In the genomic region with DNA sequence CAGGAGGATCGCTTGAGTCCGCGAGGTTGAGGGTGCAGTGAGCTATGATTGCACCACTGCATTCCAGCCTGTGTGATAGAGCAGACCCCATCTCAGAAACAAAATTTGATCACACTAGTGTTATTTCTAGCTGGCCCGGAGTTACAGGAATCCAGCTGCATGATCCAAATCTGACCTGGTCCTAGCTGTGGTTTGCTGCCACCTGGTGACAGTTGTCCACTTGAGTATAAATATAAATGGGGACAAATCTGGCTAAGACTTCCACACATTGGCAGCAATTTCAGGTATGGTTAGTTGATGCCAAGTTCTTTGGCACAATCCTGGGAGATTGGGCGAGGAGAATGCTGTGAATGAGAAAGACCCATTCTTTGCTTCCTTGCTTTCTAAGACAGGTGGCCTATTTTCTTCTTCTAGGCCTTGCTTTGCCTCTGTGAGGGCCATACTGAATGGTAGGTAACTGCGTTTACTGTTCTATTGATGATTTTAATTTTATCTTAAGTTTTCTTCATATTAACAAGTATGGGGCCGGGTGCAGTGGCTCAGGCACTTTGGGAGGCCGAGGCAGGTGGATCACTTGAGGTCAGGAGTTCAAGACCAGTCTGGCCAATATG, we compare ENCODE assay signal across 1 cellular context.
TF ChIP-seq lines count a peak whose summit lies in the region.

No MANE protein-coding gene starts in this region.

TF ChIP-seq in A549, 52 proteins besides CTCF, POLR2A, EP300 and RAD21 (continued from another document):
- no peak for TF ChIP-seq EHMT2 (IDR thresholded peaks at IDR 0.05; ENCODE audit: low read depth)
